1 cellular context compared by ENCODE assay signal in the genomic region with DNA sequence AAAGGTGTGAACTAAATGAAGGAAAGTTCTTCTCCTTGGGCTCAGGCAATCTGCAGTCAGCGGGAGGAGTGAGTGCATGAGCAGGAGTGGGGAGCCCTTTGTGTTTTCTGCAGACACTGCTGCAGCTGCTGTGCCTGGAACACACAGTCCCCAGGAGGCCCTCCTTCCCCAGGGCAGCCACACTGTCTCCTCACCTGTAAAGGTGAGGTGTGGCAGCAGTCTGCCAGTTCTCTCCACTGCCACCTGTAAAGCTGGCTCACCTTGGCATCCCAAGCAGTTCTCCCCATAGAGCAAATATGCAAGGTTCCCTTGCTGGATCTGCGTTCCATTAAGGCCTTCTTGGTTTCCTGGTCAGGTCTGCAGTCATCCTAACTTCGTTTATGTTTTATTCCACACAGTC.
TF ChIP-seq lines count a peak whose summit lies in the region.

No MANE protein-coding gene starts in this region.

TF ChIP-seq in H1, 55 proteins besides CTCF, POLR2A, EP300 and RAD21 (continued from another document):
- TF ChIP-seq CBX5 (IDR thresholded peaks at IDR 0.05; ENCODE audit: low read depth, low read length) (no peak), SIRT6 (IDR thresholded peaks at IDR 0.05; ENCODE audit: low read length) (no peak), RNF2 (IDR thresholded peaks at IDR 0.05; ENCODE audit: borderline replicate concordance, low read depth, low read length, missing control alignments, poor library complexity, severe bottlenecking) (no peak), BACH1 (IDR thresholded peaks at IDR 0.05; ENCODE audit: low read length) (no peak), CBX8 (IDR thresholded peaks at IDR 0.05; ENCODE audit: borderline replicate concordance, low read depth, low read length) (no peak), MAFK (IDR thresholded peaks at IDR 0.05; ENCODE audit: low read depth, low read length) (no peak), POLR2AphosphoS5 (IDR thresholded peaks at IDR 0.05; ENCODE audit: low read depth, low read length) (no peak), BRCA1 (IDR thresholded peaks at IDR 0.05; ENCODE audit: low read depth, low read length) (no peak)
